In genomic region chr7:131625817-131626372, GRCh38 we compare ENCODE assay signal across 9 cellular contexts.
DNase-seq lines count a peak whose midpoint lies in the region; ATAC-seq lines count a peak whose summit lies in the region.
"Had no signal": no experiment of that assay in that cellular context is flagged by ENCODE, and none has a peak within 500 bp of the region (broad histone marks: within the 10 kb centered on the region; RNA-seq: fewer than 3 reads in every experiment).

No MANE protein-coding gene starts in this region.

- ATAC-seq in left lobe of liver (peak; percentile 52), GM18519 (IDR thresholded peaks at IDR 0.05; ENCODE audit: low FRiP score, unreplicated experiment) (no peak), GM21717 (IDR thresholded peaks at IDR 0.05; ENCODE audit: unreplicated experiment) (no peak)

- DNase-seq in A172 (ENCODE audit: low spot score) (peak; percentile 98), LoVo (ENCODE audit: low spot score) (peak; percentile 20), ecto neural progenitor cell (ENCODE audit: low spot score) (peak; percentile 80), left lobe of liver (ENCODE audit: low spot score) (no peak), NCI-H1436 (lab: John Stamatoyannopoulos, UW) (no peak), T-helper 2 cell (no peak)
- DNase-seq: NCI-H82 had no signal

Comparison
In these comparisons a context has a peak if more than half of its experiments do, and no peak if none do; other contexts are left out.
1. DNase-seq: peak in A172 (single experiment), LoVo (single experiment) and ecto neural progenitor cell (single experiment); none in left lobe of liver (single experiment), NCI-H1436 (single experiment) and T-helper 2 cell (0 of 5).